In the genomic region with DNA sequence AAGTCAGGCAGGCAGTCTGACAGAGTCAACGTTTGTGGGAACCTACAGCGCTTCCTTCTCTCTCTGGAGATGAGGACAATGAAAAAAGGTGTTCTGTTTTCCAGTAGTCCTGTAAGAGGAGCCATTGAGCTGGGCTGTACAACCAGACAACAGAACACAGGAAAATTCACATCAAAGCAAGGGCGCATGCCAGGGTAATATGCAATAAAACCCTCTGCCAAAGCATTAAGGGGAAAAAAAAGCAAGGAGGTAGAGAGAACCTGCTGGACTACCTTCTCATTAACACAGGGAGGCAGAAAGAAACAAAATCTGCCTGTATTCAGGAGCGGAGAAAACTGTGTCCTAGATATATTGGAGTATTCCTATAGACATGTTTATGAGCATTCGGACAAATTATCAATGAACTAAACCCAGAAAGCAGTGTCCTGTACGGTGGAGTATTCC, we compare ENCODE assay signal across 8 cellular contexts. TPM values are rescaled to one million over a fixed set of nuclear protein-coding genes. Genes with fewer than 3 reads are reported as not detected.
A peak's percentile ranks its signal among the peaks of the same experiment; 100 is the strongest.
DNase-seq lines count a peak whose midpoint lies in the region; ATAC-seq and TF ChIP-seq lines count a peak whose summit lies in the region.

No MANE protein-coding gene starts in this region.

- peak overlapping the region; percentile 93 for H3K4me2 ChIP-seq in Karpas-422 (ENCODE audit: low read depth, low read length, poor library complexity, severe bottlenecking)
- H3K4me2 ChIP-seq in PC-3 (ENCODE audit: low read length), result peak overlapping the region; percentile 93

- TF ChIP-seq CTCF in PC-3 (conservative IDR thresholded peaks at IDR 0.05; ENCODE audit: low read depth, low read length), result peak; percentile 96

- no peak overlapping the region for H2AFZ ChIP-seq in Karpas-422 (ENCODE audit: low read length)
- H2AFZ ChIP-seq in PC-3 (ENCODE audit: low read length), result peak overlapping the region; percentile 75; the same call in 1 of the 2 replicates

- H3K9ac ChIP-seq in Karpas-422 (ENCODE audit: low read length), result peak overlapping the region; percentile 88
- H3K9ac ChIP-seq in PC-3 (ENCODE audit: low read length), result peak overlapping the region; percentile 76; the same call in 1 of the 2 replicates

- H3K4me3 Mint-ChIP-seq in stimulated activated naive CD8-positive, alpha-beta T cell treated with anti-CD3 and anti-CD28 coated beads, Interleukin-15, amount 100 ng/mL, for 72 hours, result peak overlapping the region; percentile 92 to 95

- H3K4me1 Mint-ChIP-seq in stimulated activated naive CD8-positive, alpha-beta T cell treated with anti-CD3 and anti-CD28 coated beads, Interleukin-15, amount 100 ng/mL, for 72 hours, result peaks cover 52% of the 10 kb centered on the region

- no peaks in the 10 kb centered on the region for H3K9me3 ChIP-seq in Karpas-422 (ENCODE audit: low read length)
- H3K9me3 ChIP-seq in PC-3 (ENCODE audit: low read length), result no peaks in the 10 kb centered on the region

- H3K4me1 ChIP-seq in Karpas-422 (ENCODE audit: low read length), result peaks cover 43% of the 10 kb centered on the region
- H3K4me1 ChIP-seq in PC-3 (ENCODE audit: insufficient read depth, low read length), result peaks cover 34% of the 10 kb centered on the region

- H3K27me3 Mint-ChIP-seq in stimulated activated naive CD8-positive, alpha-beta T cell treated with anti-CD3 and anti-CD28 coated beads, Interleukin-15, amount 100 ng/mL, for 72 hours, result no peaks in the 10 kb centered on the region

- H3K4me3 ChIP-seq in Karpas-422 (ENCODE audit: low read length), result peak overlapping the region; percentile 98; the same call in 1 of the 2 replicates
- peak overlapping the region; percentile 96 for H3K4me3 ChIP-seq in PC-3 (ENCODE audit: low read length)

- H4K20me1 ChIP-seq in Karpas-422 (ENCODE audit: insufficient read depth, low read depth, low read length) (0 out of 2 replicates have a peak, but pooled peaks cover under 1% of the 10 kb centered on the region), PC-3 (ENCODE audit: low read length) (no peaks in the 10 kb centered on the region)

- CTCF ChIA-PET in PC-3 (lab: Charles Lee), result interaction anchor here (0.6 to 1.9 kb wide), 5 partner anchors 12 to 120 kb away, joined by 3 to 14 read pairs (median 6); no protein-coding TSS in a partner anchor

- no peaks in the 10 kb centered on the region for H3K9me2 ChIP-seq in Karpas-422 (replicated peaks; ENCODE audit: insufficient read depth, low read length)
- no peaks in the 10 kb centered on the region for H3K9me2 ChIP-seq in PC-3 (replicated peaks; ENCODE audit: low read length)

- BruUV-seq in PC-3 (replicated peaks; lab: Mats Ljungman, UMichigan), result TSS peak; percentile 52

- no peaks in the 10 kb centered on the region for H3K36me3 ChIP-seq in Karpas-422 (ENCODE audit: insufficient read depth, low read length)
- H3K36me3 ChIP-seq in PC-3 (ENCODE audit: low read depth, low read length), result no peaks in the 10 kb centered on the region

- no peak overlapping the region for H3K27ac ChIP-seq in Karpas-422 (ENCODE audit: low read length)
- peak overlapping the region; percentile 9; the same call in 1 of the 2 replicates for H3K27ac ChIP-seq in PC-3 (ENCODE audit: low read length)

- H3K27ac Mint-ChIP-seq in stimulated activated naive CD8-positive, alpha-beta T cell treated with anti-CD3 and anti-CD28 coated beads, Interleukin-15, amount 100 ng/mL, for 72 hours, result no peak overlapping the region

- H3K79me2 ChIP-seq in Karpas-422 (ENCODE audit: low read length), result no peaks in the 10 kb centered on the region
- H3K79me2 ChIP-seq in PC-3 (ENCODE audit: low read length), result peaks cover 45% of the 10 kb centered on the region

- H3K27me3 ChIP-seq in Karpas-422 (ENCODE audit: low read length) (no peaks in the 10 kb centered on the region), PC-3 (ENCODE audit: low read length) (no peaks in the 10 kb centered on the region)

- peak; percentile 66 for ATAC-seq in PC-3
- ATAC-seq in stimulated activated naive CD8-positive, alpha-beta T cell treated with anti-CD3 and anti-CD28 coated beads, Interleukin-15, amount 100 ng/mL, for 72 hours, result peak; percentile 10
- no peak for ATAC-seq in GM19452 (IDR thresholded peaks at IDR 0.05; ENCODE audit: unreplicated experiment)

- intact Hi-C loops in PC-3 (cut with micrococcal nuclease), result loop anchor here (1.0 to 2.0 kb wide), 6 partner anchors 12 to 123 kb away; no protein-coding TSS in a partner anchor

- POLR2A ChIA-PET in PC-3 (lab: Charles Lee; ENCODE audit: unreplicated experiment), result interaction anchor here (0.5 kb wide), 1 partner anchor 15 kb away, joined by 3 read pairs; no protein-coding TSS in a partner anchor

- no peaks in the 10 kb centered on the region for H3K9me3 Mint-ChIP-seq in stimulated activated naive CD8-positive, alpha-beta T cell treated with anti-CD3 and anti-CD28 coated beads, Interleukin-15, amount 100 ng/mL, for 72 hours

- peak; percentile 21 for DNase-seq in activated CD4-positive, alpha-beta T cell treated with anti-CD3 and anti-CD28 coated beads for 48 hours
- no peak for DNase-seq in activated CD4-positive, alpha-beta T cell treated with anti-CD3 and anti-CD28 coated beads, Interleukin-2, amount 50 U/mL, for 48 hours
- DNase-seq in Karpas-422 (peak; percentile 81), PC-3 (peak; percentile 97), kidney glomerular epithelial cell (lab: John Stamatoyannopoulos, UW) (peak; percentile 86)
- DNase-seq in central memory CD4-positive, alpha-beta T cell, result peak; percentile 38
- no peak for DNase-seq in stimulated activated naive CD8-positive, alpha-beta T cell treated with anti-CD3 and anti-CD28 coated beads, Interleukin-15, amount 100 ng/mL, for 72 hours

- H3F3A ChIP-seq in PC-3 (ENCODE audit: low read length, unreplicated experiment), result no peaks in the 10 kb centered on the region

RNA-seq across cellular contexts. Expression of a gene that starts 1.3 kb away (rescaled TPM):
- 5.9 and 7.7 TPM in 2 replicates for total RNA-seq in Karpas-422 (2014; rRNA removed; shearing (Covaris generic); ENCODE audit: low replicate concordance)
- 8.2 and 10.5 TPM in 2 replicates for total RNA-seq in PC-3 (2014; rRNA removed)

Comparison
In these comparisons a context has a peak if more than half of its experiments do, and no peak if none do; other contexts are left out.
1. DNase-seq: peak in activated CD4-positive, alpha-beta T cell treated with anti-CD3 and anti-CD28 coated beads for 48 hours (single experiment), Karpas-422 (single experiment), PC-3 (single experiment), central memory CD4-positive, alpha-beta T cell (single experiment) and kidney glomerular epithelial cell (single experiment); none in activated CD4-positive, alpha-beta T cell treated with anti-CD3 and anti-CD28 coated beads, Interleukin-2, amount 50 U/mL, for 48 hours (0 of 2) and stimulated activated naive CD8-positive, alpha-beta T cell treated with anti-CD3 and anti-CD28 coated beads, Interleukin-15, amount 100 ng/mL, for 72 hours (0 of 2).